In the genomic region with DNA sequence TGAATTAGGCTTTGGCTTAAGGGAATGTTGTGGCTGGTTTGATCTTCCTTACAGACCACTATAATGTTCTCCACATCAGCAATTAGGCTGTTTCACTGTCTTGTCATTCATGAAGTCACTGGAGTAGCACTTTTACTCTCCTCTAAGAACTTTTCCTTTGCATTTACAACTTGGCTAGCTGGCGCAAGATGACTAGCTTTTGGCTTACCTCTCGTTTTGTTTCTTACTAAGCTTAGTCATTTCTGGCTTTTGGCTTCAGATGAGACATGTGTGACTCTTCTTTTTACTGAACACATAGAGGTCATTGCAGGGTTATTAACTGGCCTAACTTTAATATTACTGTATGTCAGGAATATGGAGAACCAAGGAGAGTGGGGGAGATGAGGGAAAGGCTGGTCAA, we compare ENCODE assay signal across 22 cellular contexts.
DNase-seq lines count a peak whose midpoint lies in the region; ATAC-seq and TF ChIP-seq lines count a peak whose summit lies in the region.
"Had no signal": no experiment of that assay in that cellular context is flagged by ENCODE, and none has a peak within 500 bp of the region (broad histone marks: within the 10 kb centered on the region; RNA-seq: fewer than 3 reads in every experiment).

No MANE protein-coding gene starts in this region.

- H3K4me3 ChIP-seq in epithelial cell of esophagus (ENCODE audit: low read length): no peak overlapping the region
- no peak overlapping the region for H3K4me3 ChIP-seq in prostate gland

- no peaks in the 10 kb centered on the region for H3K36me3 ChIP-seq in prostate gland
- H3K36me3 ChIP-seq: neutrophil had no signal

- ATAC-seq in GM18517 (IDR thresholded peaks at IDR 0.05; ENCODE audit: unreplicated experiment) (peak; percentile 60), HG02571 (IDR thresholded peaks at IDR 0.05; ENCODE audit: unreplicated experiment) (peak; percentile 62), HG03469 (IDR thresholded peaks at IDR 0.05; ENCODE audit: unreplicated experiment) (peak; percentile 75), GM18511 (IDR thresholded peaks at IDR 0.05; ENCODE audit: unreplicated experiment) (no peak)
- ATAC-seq: activated CD8-positive, alpha-beta T cell treated with anti-CD3 and anti-CD28 coated beads, Interleukin-2, amount 10 ng/mL, durations not matched to agents 7 days and 5 days; esophagus mucosa; sciatic nerve; SK-N-SH treated with all-trans-retinoic acid at 6 μM for 48 hours had no signal

- no peak for TF ChIP-seq CTCF in epithelial cell of esophagus (IDR thresholded peaks at IDR 0.05; ENCODE audit: insufficient read depth, low read depth, low read length, missing control alignments)
- TF ChIP-seq CTCF in prostate gland (IDR thresholded peaks at IDR 0.05): no peak

- intact Hi-C loops in prostate gland (cut with DNase I): no loop called here

- H3K9me3 ChIP-seq in prostate gland: no peaks in the 10 kb centered on the region
- H3K9me3 ChIP-seq: neutrophil had no signal

- peak; percentile 50 for DNase-seq in epithelial cell of esophagus (ENCODE audit: low read depth)
- no peak for DNase-seq in prostate gland (ENCODE audit: low spot score)
- DNase-seq in SKM-1 (lab: John Stamatoyannopoulos, UW; ENCODE audit: unreplicated experiment): no peak
- DNase-seq in globus pallidus (ENCODE audit: low spot score): no peak
- DNase-seq: activated CD8-positive, alpha-beta T cell treated with anti-CD3 and anti-CD28 coated beads, Interleukin-2, amount 10 ng/mL, durations not matched to agents 7 days and 5 days; activated effector memory CD4-positive, alpha-beta T cell treated with Interleukin-2 at 50 U/mL for 16 hours; aorta; Calu3; GDM1; hippocampal formation; midbrain; NCI-H146; stimulated activated CD4-positive, alpha-beta T cell treated with anti-CD3 and anti-CD28 coated beads, Interleukin-4, amount 100 ng/mL, for 1 hour; trophoblast cell had no signal

- H3K4me1 ChIP-seq in prostate gland (replicated peaks): no peaks in the 10 kb centered on the region

- no peak overlapping the region for H3K27ac ChIP-seq in prostate gland
- H3K27ac ChIP-seq: neutrophil had no signal

- TF ChIP-seq POLR2A in prostate gland (IDR thresholded peaks at IDR 0.05): no peak

- 66% methylated on average over 2 of the region's 2 CpGs for WGBS in prostate gland

- no peaks in the 10 kb centered on the region for H3K27me3 ChIP-seq in prostate gland (replicated peaks; ENCODE audit: insufficient read depth)
- H3K27me3 ChIP-seq: neutrophil had no signal
